10 cellular contexts compared by ENCODE assay signal in the genomic region with DNA sequence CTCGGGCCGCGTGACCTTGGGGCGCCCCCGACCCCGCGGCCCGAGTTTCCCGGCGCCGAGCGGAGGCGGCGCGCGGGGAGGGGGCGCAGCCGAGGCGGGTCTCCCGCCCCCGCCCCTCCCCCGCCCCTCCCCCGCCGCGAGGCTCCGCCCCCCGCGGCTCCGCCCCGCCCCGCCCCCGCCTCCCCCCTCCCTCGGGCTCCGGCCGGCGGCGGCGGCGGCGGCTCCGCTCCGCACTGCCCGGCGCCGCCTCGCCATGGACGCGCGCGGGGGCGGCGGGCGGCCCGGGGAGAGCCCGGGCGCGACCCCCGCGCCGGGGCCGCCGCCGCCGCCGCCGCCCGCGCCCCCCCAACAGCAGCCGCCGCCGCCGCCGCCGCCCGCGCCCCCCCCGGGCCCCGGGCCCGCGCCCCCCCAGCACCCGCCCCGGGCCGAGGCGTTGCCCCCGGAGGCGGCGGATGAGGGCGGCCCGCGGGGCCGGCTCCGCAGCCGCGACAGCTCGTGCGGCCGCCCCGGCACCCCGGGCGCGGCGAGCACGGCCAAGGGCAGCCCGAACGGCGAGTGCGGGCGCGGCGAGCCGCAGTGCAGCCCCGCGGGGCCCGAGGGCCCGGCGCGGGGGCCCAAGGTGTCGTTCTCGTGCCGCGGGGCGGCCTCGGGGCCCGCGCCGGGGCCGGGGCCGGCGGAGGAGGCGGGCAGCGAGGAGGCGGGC. TPM values are rescaled to one million over a fixed set of nuclear protein-coding genes. Genes with fewer than 3 reads are reported as not detected.
A peak's percentile ranks its signal among the peaks of the same experiment; 100 is the strongest.
DNase-seq lines count a peak whose midpoint lies in the region; ATAC-seq and FAIRE-seq lines count a peak whose summit lies in the region.
"Had no signal": no experiment of that assay in that cellular context is flagged by ENCODE, and none has a peak within 500 bp of the region (broad histone marks: within the 10 kb centered on the region; RNA-seq: fewer than 3 reads in every experiment).

A gene (plus strand): TSS at position 189 of the 703 bp plus-strand sequence. CDS start 65 bp downstream, at position 254.

- peaks cover 4 to 20% of the 10 kb centered on the region in 2 donors for H3K27me3 ChIP-seq in small intestine (ENCODE audit: control insufficient read depth in 2 of 2, insufficient read depth in 2 of 2, low read length in 2 of 2)

- H3K27ac ChIP-seq in SK-N-MC (no peak within 1 kb of the TSS), small intestine (ENCODE audit: low read depth in 1 of 2, low read length in 1 of 2) (no peak within 1 kb of the TSS)
- H3K27ac ChIP-seq: transverse colon had no signal

- no peak for FAIRE-seq in frontal cortex (lab: Jason Lieb, UNC)
- FAIRE-seq in small intestine (lab: Jason Lieb, UNC), result no peak

- no peak for ATAC-seq in GM21737 (IDR thresholded peaks at IDR 0.05; ENCODE audit: unreplicated experiment)

- H3K36me3 ChIP-seq in SK-N-MC (ENCODE audit: insufficient read depth, low read length), result no peaks in the 10 kb centered on the region
- no peaks in the 10 kb centered on the region for H3K36me3 ChIP-seq in small intestine (ENCODE audit: control insufficient read depth in 2 of 2, insufficient read depth in 2 of 2, low read length in 2 of 2)
- H3K36me3 ChIP-seq: transverse colon had no signal

- WGBS in small intestine, 3 donors, result 1 to 3% (median 3%) methylated on average over 22 to 115 of the region's 132 CpGs

- H3K9me3 ChIP-seq in SK-N-MC (ENCODE audit: low read depth, low read length), result no peaks in the 10 kb centered on the region
- no peaks in the 10 kb centered on the region for H3K9me3 ChIP-seq in small intestine (ENCODE audit: control insufficient read depth, low read depth)
- H3K9me3 ChIP-seq: transverse colon had no signal

- DNase-seq in NCI-H748 (lab: John Stamatoyannopoulos, UW; ENCODE audit: unreplicated experiment) (peak; percentile 49), NCI-H748 treated with DMSO at 0.1 percent for 48 hours (lab: John Stamatoyannopoulos, UW) (no peak), SK-N-MC (ENCODE audit: low read depth, low spot score) (no peak), frontal cortex (ENCODE audit: low spot score in 2 of 2) (peak; percentile 74 to 80), small intestine (no peak), KG1 (lab: John Stamatoyannopoulos, UW) (no peak), NCI-H1048 (lab: John Stamatoyannopoulos, UW) (no peak)
- DNase-seq: activated naive CD8-positive, alpha-beta T cell treated with anti-CD3 and anti-CD28 coated beads, Interleukin-2, amount 50 U/mL, for 24 hours; transverse colon had no signal

- peak within 1 kb of the TSS; percentile 64 for H3K4me3 ChIP-seq in SK-N-MC
- peak within 1 kb of the TSS; percentile 5 to 48 for H3K4me3 ChIP-seq in small intestine (ENCODE audit: low read depth in 1 of 2, low read length in 2 of 2)

- no peaks in the 10 kb centered on the region for H3K4me1 ChIP-seq in small intestine (ENCODE audit: control insufficient read depth in 2 of 2, insufficient read depth in 1 of 2, low read depth in 1 of 2, low read length in 1 of 2)

- no peak within 1 kb of the TSS for H3K9ac ChIP-seq in SK-N-MC (ENCODE audit: insufficient read length)

RNA-seq across cellular contexts. Expression of the gene that starts here (rescaled TPM):
- total RNA-seq in frontal cortex, result 6.1 TPM
- polyA plus RNA-seq in small intestine, result under 1 TPM in 1 of 3 donors, not detected in 2; 0.58 TPM

Comparison
In these comparisons a context has a peak if more than half of its experiments do, and no peak if none do; other contexts are left out.
1. DNase-seq: peak in NCI-H748 (single experiment) and frontal cortex (2 of 2); none in NCI-H748 treated with DMSO at 0.1 percent for 48 hours (single experiment), SK-N-MC (single experiment), small intestine (single experiment), KG1 (single experiment) and NCI-H1048 (single experiment).